ENCODE assay signal across 11 cellular contexts in the genomic region with DNA sequence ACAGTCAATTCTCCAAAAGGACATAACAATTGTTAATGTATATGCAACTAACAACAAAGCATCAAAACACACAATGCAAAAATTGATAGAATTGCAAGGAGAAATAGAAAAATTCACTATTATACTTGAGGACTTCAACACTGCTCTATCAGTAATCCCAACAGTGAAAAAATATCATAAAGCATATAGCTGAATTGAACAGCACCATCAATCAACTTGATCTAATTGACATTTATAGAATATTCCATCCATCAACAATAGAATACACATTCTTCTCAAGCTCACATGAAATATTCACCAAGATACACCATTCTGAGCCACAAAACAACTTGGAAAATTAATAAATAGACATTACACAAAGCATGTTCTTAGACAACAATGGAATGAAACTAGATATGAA.
"Had no signal": no experiment of that assay in that cellular context is flagged by ENCODE, and none has a peak within 500 bp of the region (broad histone marks: within the 10 kb centered on the region; RNA-seq: fewer than 3 reads in every experiment).

No MANE protein-coding gene starts in this region.

- DNase-seq: GM23248, GOT3, H7, H9, HCEC 1CT, HFFc6 had no signal

- H3K9ac ChIP-seq: GM23248 had no signal

- H3K27ac ChIP-seq: GM23248 had no signal

- FAIRE-seq: H1, H54 had no signal

- H3K36me3 ChIP-seq: HAP-1 had no signal

- H3K4me3 ChIP-seq: GM23248, GM23338, HAP-1 had no signal

- H3K4me1 ChIP-seq: HAP-1 had no signal

- H3K4me2 ChIP-seq: GM23338 had no signal

- ATAC-seq: GM23338, HCT116 had no signal

- H3K9me3 ChIP-seq: HAP-1 had no signal

- H2AFZ ChIP-seq: GM23248, GM23338 had no signal
